10 cellular contexts compared by ENCODE assay signal in genomic region chr5:178467261-178468195, GRCh38.
DNase-seq lines count a peak whose midpoint lies in the region; ATAC-seq and TF ChIP-seq lines count a peak whose summit lies in the region.
"Had no signal": no experiment of that assay in that cellular context is flagged by ENCODE, and none has a peak within 500 bp of the region (broad histone marks: within the 10 kb centered on the region; RNA-seq: fewer than 3 reads in every experiment).

No MANE protein-coding gene starts in this region.

- H2AFZ ChIP-seq in neuron (ENCODE audit: low read depth, low read length), result peak overlapping the region; percentile 12

- no peak for TF ChIP-seq EP300 in esophagus muscularis mucosa (IDR thresholded peaks at IDR 0.05)

- H3K9me3 ChIP-seq in NT2/D1 (ENCODE audit: insufficient read depth, low read length) (no peaks in the 10 kb centered on the region), esophagus muscularis mucosa (no peaks in the 10 kb centered on the region), neuron (ENCODE audit: low read length) (no peaks in the 10 kb centered on the region)

- TF ChIP-seq CTCF in esophagus muscularis mucosa (IDR thresholded peaks at IDR 0.05), result no peak

- WGBS in esophagus muscularis mucosa, result 31% methylated on average over 21 of the region's 26 CpGs

- intact Hi-C loops in esophagus muscularis mucosa (cut with DNase I), result loop anchor here (10.0 kb wide), 1 partner anchor 193 kb away; no protein-coding TSS in a partner anchor

- no peak for ATAC-seq in HG03378 (IDR thresholded peaks at IDR 0.05; ENCODE audit: unreplicated experiment)
- no peak for ATAC-seq in GM21390 (IDR thresholded peaks at IDR 0.05; ENCODE audit: unreplicated experiment)

- H3K9ac ChIP-seq in NT2/D1 (ENCODE audit: insufficient read length, low read depth), result peak overlapping the region; percentile 9

- H3K36me3 ChIP-seq in NT2/D1 (ENCODE audit: insufficient read depth, insufficient read length, low read length), result no peaks in the 10 kb centered on the region
- H3K36me3 ChIP-seq in esophagus muscularis mucosa, result no peaks in the 10 kb centered on the region
- no peaks in the 10 kb centered on the region for H3K36me3 ChIP-seq in neuron (ENCODE audit: insufficient read depth, low read length)

- TF ChIP-seq POLR2A in esophagus muscularis mucosa (IDR thresholded peaks at IDR 0.05; ENCODE audit: low read depth), result no peak

- peak overlapping the region; percentile 8 to 66 (median 44) for H3K27ac ChIP-seq in esophagus muscularis mucosa (replicated peaks in 1 of 4)

- H3K4me1 ChIP-seq in NT2/D1 (ENCODE audit: insufficient read depth, insufficient read length) (peaks cover 7% of the 10 kb centered on the region), esophagus muscularis mucosa (peaks cover 16 to 19% (median 19%) of the 10 kb centered on the region in 4 donors), neuron (ENCODE audit: insufficient read depth, low read length) (peaks cover 14% of the 10 kb centered on the region)

- H3K4me3 ChIP-seq in NT2/D1 (ENCODE audit: insufficient read length, low read depth) (no peak overlapping the region), esophagus muscularis mucosa (peak overlapping the region; percentile 7 to 39 (median 23)), neuron (ENCODE audit: low read length) (no peak overlapping the region)

- H3K27me3 ChIP-seq in NT2/D1 (ENCODE audit: insufficient read depth, insufficient read length), result no peaks in the 10 kb centered on the region
- no peaks in the 10 kb centered on the region for H3K27me3 ChIP-seq in esophagus muscularis mucosa
- no peaks in the 10 kb centered on the region for H3K27me3 ChIP-seq in neuron (ENCODE audit: insufficient read depth, low read length)

- peak; percentile 80 for DNase-seq in AG08396 (ENCODE audit: low spot score)
- DNase-seq in NT2/D1 (ENCODE audit: low read depth, low spot score), result no peak
- no peak for DNase-seq in esophagus muscularis mucosa (ENCODE audit: extremely low spot score)
- DNase-seq in SW 1271 (lab: John Stamatoyannopoulos, UW), result no peak
- no peak for DNase-seq in DMS153 (lab: John Stamatoyannopoulos, UW)
- DNase-seq: C1 segment of cervical spinal cord, NCI-H1048 had no signal

Comparison
In these comparisons a context has a peak if more than half of its experiments do, and no peak if none do; other contexts are left out.
1. H3K4me3 ChIP-seq: peak in esophagus muscularis mucosa (4 of 4); none in NT2/D1 (single experiment) and neuron (single experiment).